In the genomic region with DNA sequence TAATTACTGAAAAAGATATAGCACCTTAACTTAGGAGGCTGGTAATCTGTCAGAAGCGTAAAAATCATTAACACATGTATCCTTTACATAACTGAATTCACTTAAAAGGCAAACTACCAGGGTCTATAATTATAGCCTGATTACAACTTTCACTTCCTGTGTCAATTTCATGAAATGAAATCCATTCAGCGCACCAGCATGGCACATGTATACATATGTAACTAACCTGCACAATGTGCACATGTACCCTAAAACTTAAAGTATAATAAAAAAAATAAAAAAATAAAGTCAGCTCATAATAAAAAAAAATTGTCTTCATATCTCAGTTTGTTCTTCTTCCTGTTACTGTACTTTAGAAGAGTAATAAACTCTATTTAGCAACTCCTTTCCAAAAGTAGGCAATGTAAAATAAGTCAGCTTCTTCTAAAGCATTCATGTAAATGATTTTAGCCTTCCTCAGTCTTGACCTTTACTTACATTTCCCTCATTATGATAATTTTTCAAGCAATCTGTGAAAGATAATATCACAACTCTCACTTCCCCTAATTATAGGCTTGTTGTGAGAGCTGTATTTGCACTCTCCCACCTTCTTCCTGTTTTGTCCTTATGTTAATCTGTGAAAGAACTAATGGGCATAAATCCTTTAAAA, we compare ENCODE assay signal across 10 cellular contexts. TPM values are rescaled to one million over a fixed set of nuclear protein-coding genes. Genes with fewer than 3 reads are reported as not detected.
A peak's percentile ranks its signal among the peaks of the same experiment; 100 is the strongest.
DNase-seq lines count a peak whose midpoint lies in the region; ATAC-seq, FAIRE-seq and TF ChIP-seq lines count a peak whose summit lies in the region.
"Had no signal": no experiment of that assay in that cellular context is flagged by ENCODE, and none has a peak within 500 bp of the region (broad histone marks: within the 10 kb centered on the region; RNA-seq: fewer than 3 reads in every experiment).

No MANE protein-coding gene starts in this region.

- DNase-seq in AML-193 (lab: John Stamatoyannopoulos, UW) (peak; percentile 18 to 19), NCI-H1417 treated with DMSO at 0.1 percent for 48 hours (lab: John Stamatoyannopoulos, UW) (peak; percentile 33), HUDEP-2 (lab: John Stamatoyannopoulos, UW; ENCODE audit: unreplicated experiment in 76 of 76) (no peak), NCI-H226 (no peak), H54 (ENCODE audit: insufficient read length, low spot score) (no peak), PC-9 (no peak)

- no peaks in the 10 kb centered on the region for H3K36me3 ChIP-seq in PC-9 (ENCODE audit: low read depth)
- H3K36me3 ChIP-seq: neutrophil had no signal

- intact Hi-C loops in PC-9 (cut with micrococcal nuclease; ENCODE audit: unreplicated experiment) = no loop called here

- no peaks in the 10 kb centered on the region for H3K9me3 ChIP-seq in PC-9 (ENCODE audit: insufficient read depth, low read depth)
- H3K9me3 ChIP-seq: neutrophil had no signal

- peak; percentile 91 for ATAC-seq in GM19328 (IDR thresholded peaks at IDR 0.05; ENCODE audit: unreplicated experiment)
- peak; percentile 95 for ATAC-seq in HG02970 (IDR thresholded peaks at IDR 0.05; ENCODE audit: low FRiP score, unreplicated experiment)

- POLR2A ChIA-PET in PC-9 (lab: Charles Lee; ENCODE audit: unreplicated experiment) = interaction anchor here (0.6 kb wide), 1 partner anchor 1760 kb away, joined by 3 read pairs; no protein-coding TSS in a partner anchor

- H3K9me2 ChIP-seq in PC-9 (ENCODE audit: insufficient read depth) = no peaks in the 10 kb centered on the region

- no peak overlapping the region for H3K4me3 ChIP-seq in PC-9
- H3K4me3 ChIP-seq: hepatocyte had no signal

- no peaks in the 10 kb centered on the region for H3K4me1 ChIP-seq in PC-9 (replicated peaks; ENCODE audit: insufficient read depth)

- no peaks in the 10 kb centered on the region for H3K79me2 ChIP-seq in PC-9 (ENCODE audit: low read depth)
- H3K79me2 ChIP-seq: hepatocyte had no signal

- TF ChIP-seq POLR2A in H54 (IDR thresholded peaks at IDR 0.05; ENCODE audit: low read depth, low read length) = no peak

- no peaks in the 10 kb centered on the region for H4K20me1 ChIP-seq in PC-9 (ENCODE audit: insufficient read depth)

- H3K4me2 ChIP-seq in PC-9 = no peak overlapping the region
- H3K4me2 ChIP-seq: hepatocyte had no signal

- no peak for FAIRE-seq in H54 (lab: Jason Lieb, UNC)

- no TSS peak for BruUV-seq in PC-9 (replicated peaks; lab: Mats Ljungman, UMichigan)

- no peaks in the 10 kb centered on the region for H3F3A ChIP-seq in PC-9 (ENCODE audit: insufficient read depth, low read depth)

- TF ChIP-seq CTCF in PC-9 (conservative IDR thresholded peaks at IDR 0.05) = no peak

- H3K27me3 ChIP-seq in PC-9 (ENCODE audit: insufficient read depth, low read depth) = no peaks in the 10 kb centered on the region
- H3K27me3 ChIP-seq: hepatocyte, neutrophil had no signal

- CTCF ChIA-PET in PC-9 (lab: Charles Lee) = no interaction called here

- H2AFZ ChIP-seq in PC-9 = no peak overlapping the region
- H2AFZ ChIP-seq: hepatocyte had no signal

- no peak overlapping the region for H3K27ac ChIP-seq in PC-9
- H3K27ac ChIP-seq: hepatocyte, neutrophil had no signal

RNA-seq across cellular contexts. Expression of gene KBTBD8, which starts 50.1 kb away (rescaled TPM):
- total RNA-seq in PC-9 (2021) = not detected in 2 replicates

Comparison
In these comparisons a context has a peak if more than half of its experiments do, and no peak if none do; other contexts are left out.
1. DNase-seq: peak in AML-193 (2 of 2) and NCI-H1417 treated with DMSO at 0.1 percent for 48 hours (single experiment); none in HUDEP-2 (0 of 76), NCI-H226 (single experiment), H54 (single experiment) and PC-9 (0 of 2).